In genomic region chr17:40112718-40113109, GRCh38 we compare ENCODE assay signal across 8 cellular contexts. TPM values are rescaled to one million over a fixed set of nuclear protein-coding genes. Genes with fewer than 3 reads are reported as not detected.
DNase-seq lines count a peak whose midpoint lies in the region; ATAC-seq and TF ChIP-seq lines count a peak whose summit lies in the region.

No MANE protein-coding gene starts in this region.

- H3K4me3 ChIP-seq in colonic mucosa: no peak overlapping the region
- peak overlapping the region in 1 of 2 donors; percentile 70 for H3K4me3 ChIP-seq in muscle layer of colon (ENCODE audit: low read depth in 1 of 2, low read length in 2 of 2)
- H3K4me3 ChIP-seq in upper lobe of right lung: no peak overlapping the region

- peak overlapping the region; percentile 15 for H3K27ac Mint-ChIP-seq in activated T-cell treated with anti-CD3 and anti-CD28 coated beads, Interleukin-2, amount 50 U/mL, for 72 hours

- no peaks in the 10 kb centered on the region for H3K9me3 Mint-ChIP-seq in activated T-cell treated with anti-CD3 and anti-CD28 coated beads, Interleukin-2, amount 50 U/mL, for 72 hours

- H3K27me3 Mint-ChIP-seq in activated T-cell treated with anti-CD3 and anti-CD28 coated beads, Interleukin-2, amount 50 U/mL, for 72 hours (ENCODE audit: low read depth): no peaks in the 10 kb centered on the region

- H3K9me3 ChIP-seq in colonic mucosa: no peaks in the 10 kb centered on the region
- H3K9me3 ChIP-seq in muscle layer of colon (ENCODE audit: low read length): no peaks in the 10 kb centered on the region
- H3K9me3 ChIP-seq in upper lobe of right lung: no peaks in the 10 kb centered on the region

- H3K27me3 ChIP-seq in colonic mucosa (no peaks in the 10 kb centered on the region), muscle layer of colon (ENCODE audit: control insufficient read depth in 1 of 2, insufficient read depth in 2 of 2, low read length in 2 of 2) (no peaks in the 10 kb centered on the region), upper lobe of right lung (no peaks in the 10 kb centered on the region)

- H3K4me1 ChIP-seq in colonic mucosa (peaks cover 37% of the 10 kb centered on the region), muscle layer of colon (ENCODE audit: insufficient read depth, low read length) (peaks cover 70% of the 10 kb centered on the region), upper lobe of right lung (peaks cover 62% of the 10 kb centered on the region)

- H3K4me3 Mint-ChIP-seq in activated T-cell treated with anti-CD3 and anti-CD28 coated beads, Interleukin-2, amount 50 U/mL, for 72 hours: peak overlapping the region; percentile 78 to 90

- no peak for ATAC-seq in activated T-cell treated with anti-CD3 and anti-CD28 coated beads, Interleukin-2, amount 50 U/mL, for 72 hours (replicated peaks in 1 of 2)
- no peak for ATAC-seq in upper lobe of right lung

- intact Hi-C loops in colonic mucosa (cut with DNase I) (loop anchor here (5.0 kb wide), 2 partner anchors 50 to 55 kb away; partner anchors contain the start of gene THRA), upper lobe of right lung (cut with DNase I) (no loop called here)

- TF ChIP-seq CTCF in colonic mucosa (IDR thresholded peaks at IDR 0.05): no peak
- TF ChIP-seq CTCF in upper lobe of right lung (IDR thresholded peaks at IDR 0.05): no peak

- H3K27ac ChIP-seq in colonic mucosa (peak overlapping the region; percentile 93), muscle layer of colon (ENCODE audit: low read depth, low read length) (peak overlapping the region; percentile 89), upper lobe of right lung (peak overlapping the region; percentile 95)

- DNase-seq in activated T-cell treated with anti-CD3 and anti-CD28 coated beads, Interleukin-2, amount 50 U/mL, for 72 hours: no peak
- no peak for DNase-seq in activated T-cell treated with anti-CD3 and anti-CD28 coated beads for 4 hours
- DNase-seq in colonic mucosa: no peak
- DNase-seq in upper lobe of right lung: no peak
- no peak for DNase-seq in NCI-H2196 (lab: John Stamatoyannopoulos, UW; ENCODE audit: unreplicated experiment)
- no peak for DNase-seq in COLO829 (ENCODE audit: low spot score)
- no peak for DNase-seq in NCI-H2029 treated with DMSO at 0.1 percent for 48 hours (lab: John Stamatoyannopoulos, UW)

- H3K9ac ChIP-seq in colonic mucosa (ENCODE audit: low read depth in 2 of 2, low read length in 2 of 2) (peak overlapping the region; percentile 58 to 66), muscle layer of colon (ENCODE audit: low read length) (peak overlapping the region; percentile 49)

- no peaks in the 10 kb centered on the region for H3K36me3 Mint-ChIP-seq in activated T-cell treated with anti-CD3 and anti-CD28 coated beads, Interleukin-2, amount 50 U/mL, for 72 hours (ENCODE audit: insufficient read depth in 2 of 2)

- H3K4me1 Mint-ChIP-seq in activated T-cell treated with anti-CD3 and anti-CD28 coated beads, Interleukin-2, amount 50 U/mL, for 72 hours (ENCODE audit: low read depth): peaks cover 59% of the 10 kb centered on the region

- no peaks in the 10 kb centered on the region for H3K36me3 ChIP-seq in colonic mucosa
- H3K36me3 ChIP-seq in muscle layer of colon (ENCODE audit: insufficient read depth, low read length): no peaks in the 10 kb centered on the region
- no peaks in the 10 kb centered on the region for H3K36me3 ChIP-seq in upper lobe of right lung

RNA-seq across cellular contexts. Expression of gene MSL1, which starts 9.1 kb away (rescaled TPM):
- 100 to 1,000 TPM; 115 to 121 TPM for total RNA-seq in activated T-cell treated with anti-CD3 and anti-CD28 coated beads, Interleukin-2, amount 50 U/mL, for 72 hours
- 10 to 100 TPM; 77.0 to 81.0 TPM for total RNA-seq in colonic mucosa
- total RNA-seq in upper lobe of right lung: 84.4 TPM

RNA-seq across cellular contexts. Expression of gene NR1D1, which starts 12.3 kb away (rescaled TPM):
- total RNA-seq in activated T-cell treated with anti-CD3 and anti-CD28 coated beads, Interleukin-2, amount 50 U/mL, for 72 hours: 1 to 10 TPM; 4.5 to 6.3 TPM
- total RNA-seq in colonic mucosa (10 to 100 TPM in 1 of 2 donors, 1 to 10 TPM in 1; 4.8 to 18.8 TPM), upper lobe of right lung (24.9 TPM)

RNA-seq across cellular contexts. Expression of gene CASC3, which starts 27.6 kb away (rescaled TPM):
- total RNA-seq in activated T-cell treated with anti-CD3 and anti-CD28 coated beads, Interleukin-2, amount 50 U/mL, for 72 hours: 100 to 1,000 TPM; 106 to 144 TPM
- total RNA-seq in colonic mucosa (10 to 100 TPM; 53.8 to 55.3 TPM), upper lobe of right lung (106 TPM)

RNA-seq across cellular contexts. Expression of gene THRA, which starts 49.9 kb away (rescaled TPM):
- total RNA-seq in activated T-cell treated with anti-CD3 and anti-CD28 coated beads, Interleukin-2, amount 50 U/mL, for 72 hours: 10 to 100 TPM; 12.2 to 14.7 TPM
- total RNA-seq in colonic mucosa (10 to 100 TPM; 40.3 to 44.5 TPM), upper lobe of right lung (55.6 TPM)

RNA-seq across cellular contexts. Expression of gene MED24, which starts 58.5 kb away (rescaled TPM):
- 10 to 100 TPM; 82.6 to 97.0 TPM for total RNA-seq in activated T-cell treated with anti-CD3 and anti-CD28 coated beads, Interleukin-2, amount 50 U/mL, for 72 hours
- total RNA-seq in colonic mucosa (100 to 1,000 TPM in 1 of 2 donors, 10 to 100 TPM in 1; 80.1 to 111 TPM), upper lobe of right lung (81.3 TPM)
